In the genomic region with DNA sequence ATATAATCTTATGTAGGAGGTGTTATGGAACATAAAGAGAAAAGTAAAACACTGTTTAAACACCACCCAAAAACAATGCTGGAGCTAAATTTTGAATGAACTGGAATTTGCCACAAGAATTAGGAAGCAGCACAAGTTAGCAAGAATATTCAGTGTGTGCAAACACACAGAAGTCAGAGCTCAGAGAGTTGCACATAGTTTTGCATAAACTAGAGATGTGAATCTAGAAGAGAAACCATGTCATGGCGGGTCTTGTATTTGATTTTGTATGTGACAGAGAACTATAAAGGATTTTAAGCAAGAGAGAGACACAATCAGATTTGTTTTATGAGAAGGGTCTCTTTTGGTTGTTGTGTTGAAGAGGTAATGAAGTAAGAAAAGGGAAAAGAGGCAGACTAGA, we compare ENCODE assay signal across 25 cellular contexts.
"Had no signal": no experiment of that assay in that cellular context is flagged by ENCODE, and none has a peak within 500 bp of the region (broad histone marks: within the 10 kb centered on the region; RNA-seq: fewer than 3 reads in every experiment).

No MANE protein-coding gene starts in this region.

- H3K4me1 Mint-ChIP-seq: activated CD4-positive, alpha-beta T cell treated with anti-CD3 and anti-CD28 coated beads, Interleukin-2, amount 10 ng/mL, durations not matched to agents 24 days and 14 days; activated T-helper 17 cell treated with anti-CD3 and anti-CD28 coated beads, Interleukin-2, amount 50 U/mL, for 72 hours had no signal

- H3K27me3 Mint-ChIP-seq: activated CD4-positive, alpha-beta memory T cell treated with anti-CD3 and anti-CD28 coated beads for 36 hours; activated CD4-positive, alpha-beta T cell treated with anti-CD3 and anti-CD28 coated beads, Interleukin-2, amount 10 ng/mL, durations not matched to agents 24 days and 14 days; activated naive CD8-positive, alpha-beta T cell; activated T-helper 17 cell treated with anti-CD3 and anti-CD28 coated beads, Interleukin-2, amount 50 U/mL, for 72 hours; natural killer cell treated with Interleukin-12 subunit alpha and Interleukin-12 subunit beta and Interleukin-15 and Interleukin-18, amount 100 ng/mL, for 72 hours had no signal

- H3K27me3 ChIP-seq: body of pancreas, dorsolateral prefrontal cortex, spleen, testis, transverse colon had no signal

- H3K9me3 Mint-ChIP-seq: activated CD4-positive, alpha-beta memory T cell treated with anti-CD3 and anti-CD28 coated beads for 36 hours; activated CD4-positive, alpha-beta T cell treated with anti-CD3 and anti-CD28 coated beads, Interleukin-2, amount 10 ng/mL, durations not matched to agents 24 days and 14 days; activated T-helper 17 cell treated with anti-CD3 and anti-CD28 coated beads, Interleukin-2, amount 50 U/mL, for 72 hours; natural killer cell treated with Interleukin-12 subunit alpha and Interleukin-12 subunit beta and Interleukin-15 and Interleukin-18, amount 100 ng/mL, for 72 hours had no signal

- H3K27ac ChIP-seq: body of pancreas, coronary artery, left ventricle myocardium inferior, spleen, testis, transverse colon, WERI-Rb-1 had no signal

- H3K4me3 Mint-ChIP-seq: activated CD4-positive, alpha-beta memory T cell treated with anti-CD3 and anti-CD28 coated beads for 36 hours; activated CD4-positive, alpha-beta T cell treated with anti-CD3 and anti-CD28 coated beads, Interleukin-2, amount 10 ng/mL, durations not matched to agents 24 days and 14 days; activated naive CD8-positive, alpha-beta T cell; activated T-helper 17 cell treated with anti-CD3 and anti-CD28 coated beads, Interleukin-2, amount 50 U/mL, for 72 hours; natural killer cell treated with Interleukin-12 subunit alpha and Interleukin-12 subunit beta and Interleukin-15 and Interleukin-18, amount 100 ng/mL, for 72 hours had no signal

- H3K4me1 ChIP-seq: body of pancreas, left ventricle myocardium inferior, spleen, testis, transverse colon had no signal

- ATAC-seq: activated T-helper 17 cell treated with anti-CD3 and anti-CD28 coated beads, Interleukin-2, amount 50 U/mL, for 72 hours; body of pancreas; mucosa of descending colon; natural killer cell treated with Interleukin-12 subunit alpha and Interleukin-12 subunit beta and Interleukin-15 and Interleukin-18, amount 100 ng/mL, for 72 hours; right cardiac atrium; stimulated activated naive CD8-positive, alpha-beta T cell treated with anti-CD3 and anti-CD28 coated beads, Interleukin-15, Interleukin-2, amounts not matched to agents 100 U/mL and 50 U/mL, for 24 hours had no signal

- H3K4me3 ChIP-seq: body of pancreas, coronary artery, dorsolateral prefrontal cortex, left ventricle myocardium inferior, lung, mucosa of descending colon, spleen, testis, transverse colon had no signal

- DNase-seq: activated CD4-positive, alpha-beta memory T cell treated with anti-CD3 and anti-CD28 coated beads for 36 hours; activated CD4-positive, alpha-beta T cell treated with anti-CD3 and anti-CD28 coated beads, Interleukin-2, amount 10 ng/mL, durations not matched to agents 24 days and 14 days; activated CD4-positive, CD25-positive, alpha-beta regulatory T cell treated with anti-CD3 and anti-CD28 coated beads, Interleukin-2, amount 50 U/mL, for 72 hours; activated CD8-positive, alpha-beta memory T cell treated with anti-CD3 and anti-CD28 coated beads, Interleukin-2, amount 50 U/mL, for 4 hours; activated T-cell treated with anti-CD3 and anti-CD28 coated beads, Interleukin-2, amount 50 U/mL, for 1 hour; anterior cingulate cortex; body of pancreas; dorsolateral prefrontal cortex; effector memory CD4-positive, alpha-beta T cell; islet precursor cell; left ventricle myocardium inferior; mucosa of descending colon; posterior cingulate gyrus; right cardiac atrium; spleen; stimulated activated CD4-positive, alpha-beta T cell treated with anti-CD3 and anti-CD28 coated beads, Interleukin-2, amount 100 ng/mL, for 48 hours; stimulated activated naive CD8-positive, alpha-beta T cell treated with anti-CD3 and anti-CD28 coated beads, Interleukin-15, Interleukin-2, amounts not matched to agents 100 U/mL and 50 U/mL, for 24 hours; testis; transverse colon; WERI-Rb-1 had no signal

- H3K9me3 ChIP-seq: body of pancreas, left ventricle myocardium inferior, mucosa of descending colon, spleen, testis, transverse colon had no signal

- H3K36me3 Mint-ChIP-seq: natural killer cell treated with Interleukin-12 subunit alpha and Interleukin-12 subunit beta and Interleukin-15 and Interleukin-18, amount 100 ng/mL, for 72 hours had no signal

- H3K27ac Mint-ChIP-seq: activated CD4-positive, alpha-beta memory T cell treated with anti-CD3 and anti-CD28 coated beads for 36 hours; activated CD4-positive, alpha-beta T cell treated with anti-CD3 and anti-CD28 coated beads, Interleukin-2, amount 10 ng/mL, durations not matched to agents 24 days and 14 days; activated naive CD8-positive, alpha-beta T cell; natural killer cell treated with Interleukin-12 subunit alpha and Interleukin-12 subunit beta and Interleukin-15 and Interleukin-18, amount 100 ng/mL, for 72 hours had no signal
